19 cellular contexts compared by ENCODE assay signal in genomic region chr18:12085786-12086185, GRCh38. TPM values are rescaled to one million over a fixed set of nuclear protein-coding genes. Genes with fewer than 3 reads are reported as not detected.
"Had no signal": no experiment of that assay in that cellular context is flagged by ENCODE, and none has a peak within 500 bp of the region (broad histone marks: within the 10 kb centered on the region; RNA-seq: fewer than 3 reads in every experiment).

No MANE protein-coding gene starts in this region.

- DNase-seq: dermis blood vessel endothelial cell; erythroblast; foreskin melanocyte; head of caudate nucleus; hippocampal formation; kidney glomerular epithelial cell; mesendoderm; naive thymus-derived CD4-positive, alpha-beta T cell; nephron progenitor cell; stimulated activated CD4-positive, alpha-beta T cell treated with anti-CD3 and anti-CD28 coated beads, Interleukin-12 subunit alpha, Interleukin-12 subunit beta, amount 100 ng/mL, for 4 hours; stimulated activated naive CD4-positive, alpha-beta T cell treated with Interleukin-2 at 50 U/mL for 16 hours; uterus had no signal

- H3K36me3 ChIP-seq: neutrophil, right atrium auricular region, upper lobe of left lung, uterus had no signal

- H3K4me3 ChIP-seq: right atrium auricular region, upper lobe of left lung, uterus had no signal

- H3K4me1 ChIP-seq: right atrium auricular region, uterus had no signal

- ATAC-seq: naive thymus-derived CD4-positive, alpha-beta T cell had no signal

- H3K9me3 ChIP-seq: neutrophil, right atrium auricular region, upper lobe of left lung, uterus had no signal

- H3K27ac ChIP-seq: neutrophil, right atrium auricular region, uterus had no signal

- H3K27me3 ChIP-seq: right atrium auricular region, upper lobe of left lung, uterus had no signal

RNA-seq across cellular contexts. Expression of gene ANKRD62, which starts 7.9 kb away (rescaled TPM):
- total RNA-seq: dermis blood vessel endothelial cell; lung microvascular endothelial cell; naive thymus-derived CD4-positive, alpha-beta T cell; osteoblast; right atrium auricular region had no signal
- polyA plus RNA-seq: liver; naive thymus-derived CD4-positive, alpha-beta T cell; thymus had no signal
